ENCODE assay signal across 1 cellular context in genomic region chr7:15326044-15326644, GRCh38.
TF ChIP-seq lines count a peak whose summit lies in the region.

No MANE protein-coding gene starts in this region.

TF ChIP-seq in H1, 55 proteins besides CTCF, POLR2A, EP300 and RAD21 (continued from another document):
- TF ChIP-seq USF2 (IDR thresholded peaks at IDR 0.05; ENCODE audit: low read length): no peak
TF ChIP-seq in H1: peak in this region for 0.
